In the genomic region with DNA sequence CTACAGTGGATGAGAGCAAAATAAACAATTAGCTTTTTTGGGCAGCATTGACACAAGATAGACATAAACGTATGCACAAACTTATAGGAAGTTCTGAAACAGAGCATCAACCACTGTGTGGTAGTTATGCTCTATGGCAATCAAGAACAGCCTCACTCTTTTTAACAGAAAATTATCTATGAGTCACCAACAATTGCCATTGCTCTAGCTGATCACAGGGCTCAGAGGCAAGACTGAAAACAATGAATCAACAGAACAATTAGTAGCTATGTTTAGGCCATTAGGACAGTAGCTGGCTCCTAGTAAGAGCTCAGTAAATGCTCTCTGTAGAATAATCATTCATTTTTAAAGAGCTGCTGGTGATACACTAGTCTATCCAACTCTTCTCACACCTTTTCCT, we compare ENCODE assay signal across 21 cellular contexts. TPM values are rescaled to one million over a fixed set of nuclear protein-coding genes. Genes with fewer than 3 reads are reported as not detected.
DNase-seq lines count a peak whose midpoint lies in the region; ATAC-seq, FAIRE-seq and TF ChIP-seq lines count a peak whose summit lies in the region.
"Had no signal": no experiment of that assay in that cellular context is flagged by ENCODE, and none has a peak within 500 bp of the region (broad histone marks: within the 10 kb centered on the region; RNA-seq: fewer than 3 reads in every experiment).

No MANE protein-coding gene starts in this region.

- peak; percentile 43 for FAIRE-seq in H54 (lab: Jason Lieb, UNC)
- FAIRE-seq in GM12891 (lab: Jason Lieb, UNC): no peak

- no peak for DNase-seq in H54 (ENCODE audit: insufficient read length, low spot score)
- peak; percentile 21 for DNase-seq in RPMI7951 (ENCODE audit: low read depth)
- DNase-seq in dermis blood vessel endothelial cell: peak; percentile 73
- peak; percentile 96 for DNase-seq in pons (ENCODE audit: low spot score)
- DNase-seq in GM12891 (ENCODE audit: insufficient read length, low spot score): no peak
- no peak for DNase-seq in GM19240 (ENCODE audit: insufficient read length, low spot score)
- DNase-seq: activated CD4-positive, alpha-beta memory T cell treated with anti-CD3 and anti-CD28 coated beads for 36 hours; activated naive CD4-positive, alpha-beta T cell treated with Interleukin-2 at 50 U/mL for 16 hours; activated T-cell treated with anti-CD3 and anti-CD28 coated beads, Interleukin-2, amount 50 U/mL, for 24 hours; aorta; heart right ventricle; HFFc6; left ventricle myocardium superior; NCI-H1436 treated with DMSO at 0.1 percent for 48 hours; NCI-H2171; NCI-H526; SJCRH30; stimulated activated CD4-positive, alpha-beta T cell treated with anti-CD3 and anti-CD28 coated beads, Interleukin-2, amount 100 ng/mL, for 48 hours; stomach had no signal

- TF ChIP-seq POLR2A in H54 (IDR thresholded peaks at IDR 0.05; ENCODE audit: low read depth, low read length) (no peak), GM12891 (IDR thresholded peaks at IDR 0.05; ENCODE audit: low read depth, low read length) (no peak)

- ATAC-seq in HG03469 (IDR thresholded peaks at IDR 0.05; ENCODE audit: unreplicated experiment) (no peak), GM21717 (IDR thresholded peaks at IDR 0.05; ENCODE audit: unreplicated experiment) (no peak)
- ATAC-seq: left ventricle myocardium superior had no signal

TF ChIP-seq in GM12891, 5 proteins besides CTCF, POLR2A, EP300 and RAD21:
- TF ChIP-seq POU2F2 (IDR thresholded peaks at IDR 0.05; ENCODE audit: low read depth, low read length): no peak
- no peak for TF ChIP-seq SPI1 (IDR thresholded peaks at IDR 0.05; ENCODE audit: low read depth, low read length)
- no peak for TF ChIP-seq PAX5 (IDR thresholded peaks at IDR 0.05; ENCODE audit: insufficient read depth, low read length, severe bottlenecking)

RNA-seq across cellular contexts. Expression of gene PICALM, which starts 34.9 kb away (rescaled TPM):
- 154 and 211 TPM in 2 replicates for total RNA-seq in RPMI7951 (2014; rRNA removed; shearing (Covaris generic))
- 238 and 240 TPM in 2 replicates for total RNA-seq in dermis blood vessel endothelial cell
- polyA plus RNA-seq in GM12891 (2012; ENCODE audit: low read depth, missing spikeins): 14.8 TPM

Comparison
In these comparisons a context has a peak if more than half of its experiments do, and no peak if none do; other contexts are left out.
1. DNase-seq: peak in RPMI7951 (single experiment), dermis blood vessel endothelial cell (single experiment) and pons (single experiment); none in H54 (single experiment), GM12891 (single experiment) and GM19240 (single experiment).